1 cellular context compared by ENCODE assay signal in genomic region chr3:11770477-11771381, GRCh38.
A peak's percentile ranks its signal among the peaks of the same experiment; 100 is the strongest.
TF ChIP-seq lines count a peak whose summit lies in the region.

No MANE protein-coding gene starts in this region.

TF ChIP-seq in K562, 482 proteins besides CTCF, POLR2A, EP300 and RAD21 (continued from another document and continues in another):
- TF ChIP-seq MYC (IDR thresholded peaks at IDR 0.05; ENCODE audit: low read depth, low read length): peak; percentile 43; the same call in 1 of the 2 replicates
- no peak for TF ChIP-seq MYC (CRISPR knock-in tag; IDR thresholded peaks at IDR 0.05; ENCODE audit: borderline replicate concordance, low read depth)
- no peak for TF ChIP-seq ZNF3 (CRISPR knock-in tag; IDR thresholded peaks at IDR 0.05)
- no peak for TF ChIP-seq TBP (optimal IDR thresholded peaks at IDR 0.05; ENCODE audit: low read depth, low read length)
- TF ChIP-seq LEF1 (IDR thresholded peaks at IDR 0.05): no peak
- no peak for TF ChIP-seq CBFA2T3 (IDR thresholded peaks at IDR 0.05)
- TF ChIP-seq ZNF175 (CRISPR knock-in tag; IDR thresholded peaks at IDR 0.05; ENCODE audit: low read depth): peak; percentile 52; the same call in 1 of the 2 replicates
- no peak for TF ChIP-seq PBX2 (CRISPR knock-in tag; IDR thresholded peaks at IDR 0.05; ENCODE audit: low read depth)
- no peak for TF ChIP-seq PBX2 (tag; conservative IDR thresholded peaks at IDR 0.05; ENCODE audit: low read depth)
- no peak for TF ChIP-seq CBFB (CRISPR knock-in tag; IDR thresholded peaks at IDR 0.05)
- no peak for TF ChIP-seq CHCHD3 (CRISPR knock-in tag; IDR thresholded peaks at IDR 0.05)
- no peak for TF ChIP-seq ZKSCAN1 (IDR thresholded peaks at IDR 0.05; ENCODE audit: low read depth, low read length)
- TF ChIP-seq TGIF2 (CRISPR knock-in tag; IDR thresholded peaks at IDR 0.05): no peak
- TF ChIP-seq CREB5 (CRISPR knock-in tag; IDR thresholded peaks at IDR 0.05): no peak
- TF ChIP-seq RREB1 (CRISPR knock-in tag; IDR thresholded peaks at IDR 0.05): no peak
- no peak for TF ChIP-seq NFRKB (IDR thresholded peaks at IDR 0.05; ENCODE audit: low read depth)
- no peak for TF ChIP-seq SAFB (IDR thresholded peaks at IDR 0.05; ENCODE audit: borderline replicate concordance, low read depth, low read length)
- no peak; the same call in 1 of the 2 replicates for TF ChIP-seq PHF8 (IDR thresholded peaks at IDR 0.05; ENCODE audit: borderline replicate concordance, low read length)
- no peak for TF ChIP-seq TEAD2 (tag; IDR thresholded peaks at IDR 0.05)
- no peak; the same call in 1 of the 2 replicates for TF ChIP-seq ETV1 (tag; conservative IDR thresholded peaks at IDR 0.05; ENCODE audit: low read depth)
- no peak for TF ChIP-seq SMARCC2 (IDR thresholded peaks at IDR 0.05; ENCODE audit: low read depth)
- TF ChIP-seq GMEB1 (CRISPR knock-in tag; IDR thresholded peaks at IDR 0.05): no peak
- TF ChIP-seq ELF1 (tag; IDR thresholded peaks at IDR 0.05): peak; percentile 39; the same call in 1 of the 2 replicates
- TF ChIP-seq NCOA2 (IDR thresholded peaks at IDR 0.05; ENCODE audit: partially characterized antibody in 2 of 2): no peak
- TF ChIP-seq HMGN3 (IDR thresholded peaks at IDR 0.05; ENCODE audit: borderline replicate concordance, extremely low read depth, insufficient read length, low read depth, low read length): no peak
- no peak for TF ChIP-seq BRD9 (IDR thresholded peaks at IDR 0.05; ENCODE audit: low read depth, partially characterized antibody)
- TF ChIP-seq KLF1 (tag; IDR thresholded peaks at IDR 0.05): no peak
- no peak for TF ChIP-seq ZNF76 (CRISPR knock-in tag; IDR thresholded peaks at IDR 0.05; ENCODE audit: borderline replicate concordance)
- TF ChIP-seq SMAD4 (CRISPR knock-in tag; conservative IDR thresholded peaks at IDR 0.05): no peak
- no peak for TF ChIP-seq NR2C1 (IDR thresholded peaks at IDR 0.05)
- TF ChIP-seq NR2C1 (tag; IDR thresholded peaks at IDR 0.05): no peak
- TF ChIP-seq CAMTA2 (CRISPR knock-in tag; conservative IDR thresholded peaks at IDR 0.05): no peak
- no peak for TF ChIP-seq PCBP2 (IDR thresholded peaks at IDR 0.05; ENCODE audit: low read depth, low read length, poor library complexity, severe bottlenecking)
- peak; percentile 44 for TF ChIP-seq FOS (IDR thresholded peaks at IDR 0.05; ENCODE audit: extremely low read depth, insufficient read length)
- TF ChIP-seq SMAD1 (IDR thresholded peaks at IDR 0.05; ENCODE audit: low read depth, low read length, partially characterized antibody): no peak
- TF ChIP-seq ZNF143 (CRISPR knock-in tag; IDR thresholded peaks at IDR 0.05): no peak
- TF ChIP-seq HMG20A (CRISPR knock-in tag; conservative IDR thresholded peaks at IDR 0.05): no peak
- no peak for TF ChIP-seq ZNF764 (CRISPR knock-in tag; IDR thresholded peaks at IDR 0.05; ENCODE audit: low read depth)
- TF ChIP-seq TRIM28 (IDR thresholded peaks at IDR 0.05): peak; percentile 66; the same call in 1 of the 2 replicates
- no peak for TF ChIP-seq MCM3 (IDR thresholded peaks at IDR 0.05)
- TF ChIP-seq GABPA (tag; conservative IDR thresholded peaks at IDR 0.05; ENCODE audit: low read depth): no peak
- TF ChIP-seq ZNF644 (tag; IDR thresholded peaks at IDR 0.05; ENCODE audit: low read depth): no peak
- TF ChIP-seq ZNF507 (tag; conservative IDR thresholded peaks at IDR 0.05): no peak
- no peak for TF ChIP-seq NCOA6 (IDR thresholded peaks at IDR 0.05)
- no peak for TF ChIP-seq ZNF41 (CRISPR knock-in tag; conservative IDR thresholded peaks at IDR 0.05)
- no peak for TF ChIP-seq SPI1 (IDR thresholded peaks at IDR 0.05; ENCODE audit: borderline replicate concordance, low read depth, low read length)
- no peak for TF ChIP-seq THAP12 (CRISPR knock-in tag; IDR thresholded peaks at IDR 0.05)
